In the genomic region with DNA sequence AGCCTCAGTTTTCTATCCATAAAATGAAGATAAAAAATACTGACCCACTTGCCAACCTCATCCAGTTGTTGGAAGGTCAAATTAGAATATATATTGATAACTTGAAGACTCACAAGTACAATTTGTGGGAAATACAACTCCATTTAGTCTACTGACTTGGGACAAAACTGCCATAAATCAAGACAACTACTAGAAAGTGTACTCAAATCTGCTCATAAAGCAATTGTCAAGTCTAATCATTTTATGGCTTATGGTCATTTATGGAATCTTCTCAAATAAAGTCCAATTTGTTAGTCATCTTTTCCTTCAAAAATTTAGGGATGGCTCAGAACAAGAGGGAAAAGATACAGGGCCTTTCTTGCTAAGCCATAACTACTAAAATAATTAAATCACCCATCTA, we compare ENCODE assay signal across 9 cellular contexts. TPM values are rescaled to one million over a fixed set of nuclear protein-coding genes. Genes with fewer than 3 reads are reported as not detected.
DNase-seq lines count a peak whose midpoint lies in the region; ATAC-seq and TF ChIP-seq lines count a peak whose summit lies in the region.
"Had no signal": no experiment of that assay in that cellular context is flagged by ENCODE, and none has a peak within 500 bp of the region (broad histone marks: within the 10 kb centered on the region; RNA-seq: fewer than 3 reads in every experiment).

No MANE protein-coding gene starts in this region.

- H3K4me1 ChIP-seq in heart right ventricle, result peaks cover 5 to 88% (median 67%) of the 10 kb centered on the region in 9 donors
- peaks cover 57% of the 10 kb centered on the region for H3K4me1 ChIP-seq in body of pancreas
- H3K4me1 ChIP-seq in mucosa of stomach (ENCODE audit: control insufficient read depth, insufficient read depth, low read length), result peaks cover 49% of the 10 kb centered on the region
- H3K4me1 ChIP-seq in urinary bladder (ENCODE audit: insufficient read depth), result peaks cover 2% of the 10 kb centered on the region

- TF ChIP-seq POLR2A in body of pancreas (IDR thresholded peaks at IDR 0.05), result no peak

- intact Hi-C loops in heart right ventricle (cut with DNase I), result loop anchor here in 5 of 10 donors (5.0 to 10.0 kb wide), 6 partner anchors 54 to 754 kb away; no protein-coding TSS in a partner anchor
- intact Hi-C loops in cardiac septum (cut with DNase I), result no loop called here
- intact Hi-C loops in body of pancreas (cut with DNase I), result loop anchor here (10.0 kb wide), 1 partner anchor 64 kb away; no protein-coding TSS in a partner anchor

- peak overlapping the region in 8 of 10 donors; percentile 12 to 99 (median 98) for H3K27ac ChIP-seq in heart right ventricle
- peak overlapping the region in 3 of 4 donors; percentile 54 to 100 (median 100) for H3K27ac ChIP-seq in body of pancreas
- no peak overlapping the region for H3K27ac ChIP-seq in urinary bladder (ENCODE audit: low read depth)

- H3K27me3 ChIP-seq in heart right ventricle, result no peaks in the 10 kb centered on the region
- H3K27me3 ChIP-seq in body of pancreas, result no peaks in the 10 kb centered on the region
- H3K27me3 ChIP-seq in mucosa of stomach (ENCODE audit: control insufficient read depth, insufficient read depth, low read length), result no peaks in the 10 kb centered on the region

- H3K4me3 ChIP-seq in heart right ventricle (peak overlapping the region in 7 of 10 donors; percentile 83 to 95 (median 89)), body of pancreas (peak overlapping the region in 1 of 2 donors; percentile 70), mucosa of stomach (ENCODE audit: low read length) (no peak overlapping the region), urinary bladder (ENCODE audit: low read depth, low read length) (peak overlapping the region; percentile 46)

- no peak for ATAC-seq in heart right ventricle
- no peak for ATAC-seq in body of pancreas
- no peak for ATAC-seq in HG02840 (IDR thresholded peaks at IDR 0.05; ENCODE audit: low FRiP score, unreplicated experiment)

- H3K36me3 ChIP-seq in heart right ventricle (peaks cover 0 to 47% (median 5%) of the 10 kb centered on the region in 9 donors), body of pancreas (replicated peaks in 1 of 2; ENCODE audit: insufficient read depth in 1 of 2, low read depth in 2 of 2) (peaks cover 0 to 2% of the 10 kb centered on the region in 2 donors), mucosa of stomach (ENCODE audit: control insufficient read depth, insufficient read depth, low read length) (no peaks in the 10 kb centered on the region), urinary bladder (ENCODE audit: insufficient read depth) (no peaks in the 10 kb centered on the region)

- TF ChIP-seq CTCF in heart right ventricle (IDR thresholded peaks at IDR 0.05) (no peak), body of pancreas (IDR thresholded peaks at IDR 0.05) (no peak)

- H3K9ac ChIP-seq in mucosa of stomach (ENCODE audit: low read length), result peak overlapping the region; percentile 33

- DNase-seq in heart right ventricle (no peak), cardiac septum (ENCODE audit: low spot score) (no peak), body of pancreas (no peak), NCI-H1092 treated with DMSO at 0.1 percent for 48 hours (lab: John Stamatoyannopoulos, UW) (no peak)
- DNase-seq in stimulated activated CD4-positive, alpha-beta T cell treated with anti-CD3 and anti-CD28 coated beads, Interleukin-12 subunit alpha, Interleukin-12 subunit beta, amount 100 ng/mL, for 4 hours, result no peak
- DNase-seq: DMS 273 treated with DMSO at 0.1 percent for 48 hours had no signal

- H3K9me3 ChIP-seq in heart right ventricle (no peaks in the 10 kb centered on the region), body of pancreas (no peaks in the 10 kb centered on the region), mucosa of stomach (ENCODE audit: control insufficient read depth, low read length) (no peaks in the 10 kb centered on the region)

RNA-seq across cellular contexts. Expression of gene BTG1, which starts 7.0 kb away (rescaled TPM):
- total RNA-seq in heart right ventricle (100 to 1,000 TPM in 2 of 10 donors, 10 to 100 TPM in 8; 54.4 to 127 (median 71.3) TPM), cardiac septum (72.8 TPM), body of pancreas (10 to 100 TPM; 48.5 to 53.7 TPM), urinary bladder (32.8 TPM)
- polyA plus RNA-seq in heart right ventricle (10 to 100 TPM; 20.0 to 33.4 TPM), urinary bladder (50.6 TPM)
